In the genomic region with DNA sequence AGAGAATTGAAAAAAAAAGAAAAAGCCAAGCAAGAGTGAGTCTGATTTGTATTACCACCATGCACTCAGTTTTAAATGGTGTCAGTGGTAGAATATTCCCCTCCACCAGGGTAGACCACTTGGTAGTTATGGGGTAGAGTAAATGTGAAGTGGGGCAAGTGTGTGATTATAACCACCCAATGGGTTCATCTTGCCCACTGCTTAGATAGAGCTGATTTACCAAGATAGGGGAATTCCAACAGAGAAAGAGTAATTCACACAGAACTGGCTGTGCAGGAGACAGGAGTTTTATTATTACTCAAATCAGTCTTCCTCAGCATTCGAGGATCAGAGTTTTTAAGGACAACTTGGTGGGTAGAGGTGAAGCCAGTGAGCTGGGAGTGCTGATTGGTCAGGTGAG, we compare ENCODE assay signal across 22 cellular contexts.
A peak's percentile ranks its signal among the peaks of the same experiment; 100 is the strongest.
DNase-seq lines count a peak whose midpoint lies in the region; ATAC-seq, FAIRE-seq and TF ChIP-seq lines count a peak whose summit lies in the region.
"Had no signal": no experiment of that assay in that cellular context is flagged by ENCODE, and none has a peak within 500 bp of the region (broad histone marks: within the 10 kb centered on the region; RNA-seq: fewer than 3 reads in every experiment).

No MANE protein-coding gene starts in this region.

- no peak overlapping the region for H3K18ac ChIP-seq in H1 (ENCODE audit: extremely low read depth, low read length)

- no peak for DNase-seq in activated CD4-positive, alpha-beta T cell treated with anti-CD3 and anti-CD28 coated beads for 36 hours
- no peak for DNase-seq in activated CD4-positive, alpha-beta T cell treated with anti-CD3 and anti-CD28 coated beads for 1 hour
- DNase-seq in H1 (ENCODE audit: low read depth in 1 of 2, low spot score in 2 of 2) (no peak), AG08396 (ENCODE audit: low spot score) (no peak)
- no peak for DNase-seq in stimulated activated naive CD8-positive, alpha-beta T cell treated with anti-CD3 and anti-CD28 coated beads, Interleukin-15, amount 100 ng/mL, for 72 hours
- DNase-seq: AML-193; BE2C; CD4-positive, alpha-beta T cell; CD8-positive, alpha-beta memory T cell; DMS 273 treated with DMSO at 0.1 percent for 48 hours; DMS79 treated with DMSO at 0.1 percent for 48 hours; GM23248; HFFc6 had no signal

- H3K23ac ChIP-seq in H1 (ENCODE audit: insufficient read length) = no peak overlapping the region

- no peak overlapping the region for H3K56ac ChIP-seq in H1 (replicated peaks; ENCODE audit: insufficient read length, low read depth, low read length)

- H4K8ac ChIP-seq in H1 (ENCODE audit: extremely low read depth, insufficient read depth, low read length) = no peak overlapping the region

- H2AFZ ChIP-seq in H1 (ENCODE audit: low read length) = no peak overlapping the region
- H2AFZ ChIP-seq: GM23248 had no signal

- no peak overlapping the region for H3K9ac ChIP-seq in H1 (replicated peaks in 1 of 4; ENCODE audit: extremely low read depth in 1 of 4, low read depth in 3 of 4, low read length in 3 of 4)
- H3K9ac ChIP-seq: BLaER1 treated with 17β-estradiol and CSF1 and Interleukin-3, amounts not matched to agents 10 nM and 100 nM; GM23248 had no signal

- no peak for TF ChIP-seq EP300 in H1 (IDR thresholded peaks at IDR 0.05; ENCODE audit: borderline replicate concordance in 1 of 2, low read depth in 2 of 2, low read length in 2 of 2)

- H3K79me1 ChIP-seq in H1 (ENCODE audit: low read depth, low read length) = no peaks in the 10 kb centered on the region

- H4K5ac ChIP-seq in H1 (ENCODE audit: insufficient read length, low read depth, low read length) = no peak overlapping the region

- no peak overlapping the region; the same call in 1 of the 2 replicates for H2BK5ac ChIP-seq in H1 (ENCODE audit: low read depth, low read length)

- H3K27ac Mint-ChIP-seq in activated CD4-positive, alpha-beta T cell treated with anti-CD3 and anti-CD28 coated beads for 36 hours = no peak overlapping the region
- H3K27ac Mint-ChIP-seq in stimulated activated naive CD8-positive, alpha-beta T cell treated with anti-CD3 and anti-CD28 coated beads, Interleukin-15, amount 100 ng/mL, for 72 hours = no peak overlapping the region
- H3K27ac Mint-ChIP-seq: CD14-positive monocyte; CD4-positive, alpha-beta T cell; CD8-positive, alpha-beta memory T cell; HFFc6 had no signal

- H3K4me3 ChIP-seq in H1 (ENCODE audit: extremely low read depth in 1 of 4, insufficient read depth in 2 of 4, low read depth in 3 of 4, low read length in 4 of 4) = no peak overlapping the region
- H3K4me3 ChIP-seq: BLaER1 treated with 17β-estradiol and CSF1 and Interleukin-3, amounts not matched to agents 10 nM and 100 nM; GM12878; GM23248; HAP-1 had no signal

- peaks cover 13% of the 10 kb centered on the region for H3K4me1 Mint-ChIP-seq in activated CD4-positive, alpha-beta T cell treated with anti-CD3 and anti-CD28 coated beads for 36 hours
- H3K4me1 Mint-ChIP-seq in stimulated activated naive CD8-positive, alpha-beta T cell treated with anti-CD3 and anti-CD28 coated beads, Interleukin-15, amount 100 ng/mL, for 72 hours = peaks cover 5% of the 10 kb centered on the region
- H3K4me1 Mint-ChIP-seq: CD14-positive monocyte; CD8-positive, alpha-beta memory T cell had no signal

- H3K4me2 ChIP-seq in H1 (ENCODE audit: insufficient read depth in 1 of 2, low read depth in 2 of 2, low read length in 2 of 2) = no peak overlapping the region
- H3K4me2 ChIP-seq: BLaER1 treated with 17β-estradiol and CSF1 and Interleukin-3, amounts not matched to agents 10 nM and 100 nM had no signal

- TF ChIP-seq CTCF in H1 (IDR thresholded peaks at IDR 0.05; ENCODE audit: control extremely low read depth in 1 of 3, insufficient read depth in 1 of 3, low read depth in 1 of 3, low read length in 3 of 3) = no peak

- H3K4ac ChIP-seq in H1 (replicated peaks; ENCODE audit: insufficient read length, low read depth, low read length) = no peak overlapping the region

- TF ChIP-seq RAD21 in H1 (IDR thresholded peaks at IDR 0.05 in 1 of 2, conservative IDR thresholded peaks at IDR 0.05 in 1 of 2; ENCODE audit: low read depth in 2 of 2, low read length in 2 of 2) = no peak

- no peak overlapping the region for H2BK20ac ChIP-seq in H1 (ENCODE audit: low read length)

- no peak overlapping the region for H3K27ac ChIP-seq in H1 (ENCODE audit: low read depth, low read length)
- H3K27ac ChIP-seq: 22Rv1; BLaER1 treated with 17β-estradiol and CSF1 and Interleukin-3, amounts not matched to agents 10 nM and 100 nM; GM23248 had no signal

- H3K9me3 Mint-ChIP-seq in activated CD4-positive, alpha-beta T cell treated with anti-CD3 and anti-CD28 coated beads for 36 hours (ENCODE audit: low read depth) = peaks cover 14% of the 10 kb centered on the region
- H3K9me3 Mint-ChIP-seq in stimulated activated naive CD8-positive, alpha-beta T cell treated with anti-CD3 and anti-CD28 coated beads, Interleukin-15, amount 100 ng/mL, for 72 hours = peaks cover 14 to 45% of the 10 kb centered on the region in 2 donors

- H3K79me2 ChIP-seq in H1 (ENCODE audit: control insufficient read depth in 1 of 2, insufficient read depth in 2 of 2, low read length in 2 of 2) = no peaks in the 10 kb centered on the region

- H2AK5ac ChIP-seq in H1 (ENCODE audit: low read depth, low read length) = no peak overlapping the region; the same call in 1 of the 2 replicates

- 77% methylated on average over 1 of the region's 1 CpG; no CpG with 5 or more reads in 1 of the 2 experiments for WGBS in H1 (ENCODE audit: extremely low coverage in 1 of 2, insufficient coverage in 1 of 2, insufficient read length in 1 of 2, insufficient replicate concordance in 2 of 2, low coverage in 1 of 2, low lambda C conversion rate in 2 of 2, missing lambda C conversion rate in 1 of 2), 2 experiments

- H2BK15ac ChIP-seq in H1 (ENCODE audit: low read length) = no peak overlapping the region; the same call in 1 of the 2 replicates

- no peaks in the 10 kb centered on the region; the same call in 1 of the 2 replicates for H3K23me2 ChIP-seq in H1 (ENCODE audit: low read depth, low read length)

- H2BK12ac ChIP-seq in H1 (ENCODE audit: low read depth, low read length) = no peak overlapping the region

- FAIRE-seq in H1 (lab: Jason Lieb, UNC) = no peak
- FAIRE-seq: A204.1, D721Med, GM12878, GM19239 had no signal

- POLR2A ChIA-PET in activated CD4-positive, alpha-beta T cell treated with anti-CD3 and anti-CD28 coated beads for 36 hours (lab: Charles Lee) = no interaction called here
- POLR2A ChIA-PET in H1 (lab: Charles Lee; ENCODE audit: partially characterized antibody) = no interaction called here

- peak; percentile 58 for ATAC-seq in activated CD4-positive, alpha-beta T cell treated with anti-CD3 and anti-CD28 coated beads for 36 hours
- ATAC-seq in stimulated activated naive CD8-positive, alpha-beta T cell treated with anti-CD3 and anti-CD28 coated beads, Interleukin-15, amount 100 ng/mL, for 72 hours = peak; percentile 60
- no peak for ATAC-seq in HG03565 (IDR thresholded peaks at IDR 0.05; ENCODE audit: unreplicated experiment)
- ATAC-seq: GM12878 had no signal

- H3K36me3 Mint-ChIP-seq in activated CD4-positive, alpha-beta T cell treated with anti-CD3 and anti-CD28 coated beads for 36 hours (ENCODE audit: low read depth) = peaks cover 2% of the 10 kb centered on the region
- H3K36me3 Mint-ChIP-seq: CD14-positive monocyte; CD8-positive, alpha-beta memory T cell had no signal

- peaks cover 0 to 10% (median 4%) of the 10 kb centered on the region in 4 experiments; a peak in 2 of 8 replicates for H3K36me3 ChIP-seq in H1 (ENCODE audit: control insufficient read depth in 2 of 4, insufficient read depth in 4 of 4, low read length in 3 of 4)
- H3K36me3 ChIP-seq: BE2C, HAP-1 had no signal

- H2BK120ac ChIP-seq in H1 (replicated peaks; ENCODE audit: low read depth, low read length) = peak overlapping the region; percentile 60

- H3K27me3 Mint-ChIP-seq in activated CD4-positive, alpha-beta T cell treated with anti-CD3 and anti-CD28 coated beads for 36 hours = peaks cover 42% of the 10 kb centered on the region
- peaks cover 59% of the 10 kb centered on the region for H3K27me3 Mint-ChIP-seq in stimulated activated naive CD8-positive, alpha-beta T cell treated with anti-CD3 and anti-CD28 coated beads, Interleukin-15, amount 100 ng/mL, for 72 hours

- H4K91ac ChIP-seq in H1 (replicated peaks; ENCODE audit: insufficient read length, low read length) = no peak overlapping the region

- intact Hi-C loops in activated CD4-positive, alpha-beta T cell treated with anti-CD3 and anti-CD28 coated beads for 36 hours (cut with DNase I, micrococcal nuclease) = no loop called here

- H4K20me1 ChIP-seq in H1 (replicated peaks in 1 of 2; ENCODE audit: control insufficient read depth in 1 of 2, insufficient read depth in 2 of 2, low read length in 2 of 2) = no peaks in the 10 kb centered on the region
- H4K20me1 ChIP-seq: BLaER1 treated with 17β-estradiol and CSF1 and Interleukin-3, amounts not matched to agents 10 nM and 100 nM had no signal

- TF ChIP-seq POLR2A in H1 (IDR thresholded peaks at IDR 0.05; ENCODE audit: control extremely low read depth in 1 of 2, low read depth in 2 of 2, low read length in 2 of 2) = no peak

- H3K4me3 Mint-ChIP-seq in activated CD4-positive, alpha-beta T cell treated with anti-CD3 and anti-CD28 coated beads for 36 hours = no peak overlapping the region
- H3K4me3 Mint-ChIP-seq in stimulated activated naive CD8-positive, alpha-beta T cell treated with anti-CD3 and anti-CD28 coated beads, Interleukin-15, amount 100 ng/mL, for 72 hours = no peak overlapping the region
- H3K4me3 Mint-ChIP-seq: CD4-positive, alpha-beta T cell; CD8-positive, alpha-beta memory T cell; HFFc6 had no signal

- CTCF ChIA-PET in activated CD4-positive, alpha-beta T cell treated with anti-CD3 and anti-CD28 coated beads for 36 hours (lab: Charles Lee) = interaction anchor here (0.6 kb wide), 1 partner anchor 16 kb away, joined by 3 read pairs; no protein-coding TSS in a partner anchor
- CTCF ChIA-PET in H1 (lab: Charles Lee; ENCODE audit: partially characterized antibody) = interaction anchor here (2.1 kb wide), 1 partner anchor 19 kb away, joined by 7 read pairs; no protein-coding TSS in a partner anchor

- peaks cover 3 to 42% (median 15%) of the 10 kb centered on the region in 4 experiments; a peak in 6 of 7 replicates for H3K4me1 ChIP-seq in H1 (replicated peaks in 1 of 4; ENCODE audit: control insufficient read depth in 3 of 4, insufficient read depth in 4 of 4, low read length in 3 of 4)
- H3K4me1 ChIP-seq: BE2C; BLaER1 treated with 17β-estradiol and CSF1 and Interleukin-3, amounts not matched to agents 10 nM and 100 nM; HAP-1 had no signal

- H3K27me3 ChIP-seq in H1 (replicated peaks in 1 of 4; ENCODE audit: control insufficient read depth in 3 of 4, extremely low read depth in 1 of 4, insufficient read depth in 3 of 4, low read length in 3 of 4) = no peaks in the 10 kb centered on the region
- H3K27me3 ChIP-seq: BLaER1 treated with 17β-estradiol and CSF1 and Interleukin-3, amounts not matched to agents 10 nM and 100 nM had no signal

- H3K14ac ChIP-seq in H1 (ENCODE audit: insufficient read length) = no peak overlapping the region

- peaks cover 12 to 18% of the 10 kb centered on the region in 2 experiments; a peak in 2 of 4 replicates for H3K9me3 ChIP-seq in H1 (ENCODE audit: insufficient read depth in 2 of 2, low read depth in 1 of 2, low read length in 1 of 2)
- H3K9me3 ChIP-seq: BE2C had no signal

TF ChIP-seq in H1, 55 proteins besides CTCF, POLR2A, EP300 and RAD21 (continues in another document):
- no peak for TF ChIP-seq TAF7 (optimal IDR thresholded peaks at IDR 0.05; ENCODE audit: borderline replicate concordance, low read depth, low read length)
